In the genomic region with DNA sequence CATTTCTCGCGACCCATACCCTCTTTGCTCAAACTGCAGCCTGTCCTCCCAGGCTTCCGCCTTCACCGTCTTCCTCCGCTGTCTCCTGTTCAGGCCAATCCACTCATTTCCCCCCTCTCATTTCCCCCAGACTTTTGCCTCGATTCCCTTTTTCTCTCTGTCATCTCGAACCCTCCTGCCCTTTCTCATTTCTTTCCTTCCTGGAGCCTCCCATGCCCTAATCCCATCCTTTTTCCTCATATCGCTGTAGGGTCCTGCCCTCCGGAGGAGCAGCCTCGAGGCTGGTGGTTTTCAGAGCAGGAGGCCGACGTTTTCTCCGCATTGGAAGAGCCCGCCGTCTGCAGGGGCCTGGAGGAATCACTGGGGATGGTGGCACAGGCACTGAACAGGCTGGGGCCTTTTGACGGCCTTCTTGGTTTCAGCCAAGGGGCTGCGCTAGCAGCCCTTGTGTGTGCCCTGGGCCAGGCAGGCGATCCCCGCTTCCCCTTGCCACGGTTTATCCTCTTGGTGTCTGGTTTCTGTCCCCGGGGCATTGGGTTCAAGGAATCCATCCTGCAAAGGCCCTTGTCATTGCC, we compare ENCODE assay signal across 8 cellular contexts. TPM values are rescaled to one million over a fixed set of nuclear protein-coding genes. Genes with fewer than 3 reads are reported as not detected.
DNase-seq lines count a peak whose midpoint lies in the region; ATAC-seq and TF ChIP-seq lines count a peak whose summit lies in the region.

No MANE protein-coding gene starts in this region.

- peak overlapping the region; percentile 82 for H3K4me2 ChIP-seq in osteoblast (ENCODE audit: insufficient read depth, low read length)

- DNase-seq in activated T-cell treated with anti-CD3 and anti-CD28 coated beads, Interleukin-2, amount 50 U/mL, for 4 hours: no peak
- DNase-seq in activated T-cell treated with anti-CD3 and anti-CD28 coated beads for 4 hours (no peak), T-cell (no peak), fibroblast of mammary gland (ENCODE audit: low read depth) (peak; percentile 41), osteoblast (ENCODE audit: insufficient read length, low spot score, missing footprints) (peak; percentile 91), NCI-H2081 (lab: John Stamatoyannopoulos, UW) (no peak), HT-29 (ENCODE audit: low spot score) (no peak)

- no peak for ATAC-seq in activated T-cell treated with anti-CD3 and anti-CD28 coated beads, Interleukin-2, amount 50 U/mL, for 4 hours
- ATAC-seq in T-cell (replicated peaks in 1 of 4): no peak
- no peak for ATAC-seq in HG03521 (IDR thresholded peaks at IDR 0.05; ENCODE audit: unreplicated experiment)

- CTCF ChIA-PET in T-cell (lab: Charles Lee): interaction anchor here in 1 of 2 donors (0.5 kb wide), 1 partner anchor 154 kb away, joined by 3 read pairs; no protein-coding TSS in a partner anchor

- H3K9me3 Mint-ChIP-seq in activated T-cell treated with anti-CD3 and anti-CD28 coated beads, Interleukin-2, amount 50 U/mL, for 4 hours: no peaks in the 10 kb centered on the region
- no peaks in the 10 kb centered on the region for H3K9me3 Mint-ChIP-seq in T-cell

- H3K79me2 ChIP-seq in osteoblast (ENCODE audit: insufficient read depth, low read length): peaks cover 21% of the 10 kb centered on the region

- TF ChIP-seq CTCF in fibroblast of mammary gland (conservative IDR thresholded peaks at IDR 0.05; ENCODE audit: control insufficient read depth, insufficient read depth, low read depth, low read length) (peak; percentile 31), osteoblast (IDR thresholded peaks at IDR 0.05; ENCODE audit: extremely low read depth, low read depth, low read length) (no peak)

- no peaks in the 10 kb centered on the region for H4K20me1 ChIP-seq in osteoblast (ENCODE audit: insufficient read depth, low read length)

- H3K36me3 ChIP-seq in osteoblast (ENCODE audit: insufficient read depth, low read length): peaks cover 41% of the 10 kb centered on the region

- H3K27ac Mint-ChIP-seq in T-cell: peak overlapping the region; percentile 89

- H3K27me3 Mint-ChIP-seq in activated T-cell treated with anti-CD3 and anti-CD28 coated beads, Interleukin-2, amount 50 U/mL, for 4 hours (ENCODE audit: low read depth): no peaks in the 10 kb centered on the region
- H3K27me3 Mint-ChIP-seq in T-cell: no peaks in the 10 kb centered on the region

- H3K4me1 ChIP-seq in osteoblast (ENCODE audit: insufficient read depth, low read length): peaks cover 34% of the 10 kb centered on the region

- POLR2A ChIA-PET in T-cell (lab: Charles Lee): no interaction called here

- H3K36me3 Mint-ChIP-seq in activated T-cell treated with anti-CD3 and anti-CD28 coated beads, Interleukin-2, amount 50 U/mL, for 4 hours (ENCODE audit: insufficient read depth): peaks cover 22% of the 10 kb centered on the region
- peaks cover 14% of the 10 kb centered on the region for H3K36me3 Mint-ChIP-seq in T-cell

- no peaks in the 10 kb centered on the region for H3K27me3 ChIP-seq in osteoblast (ENCODE audit: insufficient read depth, low read length)

- H3K4me3 ChIP-seq in fibroblast of mammary gland (ENCODE audit: control insufficient read depth, low read depth, low read length) (peak overlapping the region; percentile 90), osteoblast (ENCODE audit: insufficient read depth, low read length) (peak overlapping the region; percentile 73)

- H3K4me1 Mint-ChIP-seq in activated T-cell treated with anti-CD3 and anti-CD28 coated beads, Interleukin-2, amount 50 U/mL, for 4 hours (ENCODE audit: low read depth): peaks cover 19% of the 10 kb centered on the region
- H3K4me1 Mint-ChIP-seq in T-cell: peaks cover 17 to 26% (median 22%) of the 10 kb centered on the region in 3 donors

- peak overlapping the region; percentile 92 for H3K4me3 Mint-ChIP-seq in activated T-cell treated with anti-CD3 and anti-CD28 coated beads, Interleukin-2, amount 50 U/mL, for 4 hours
- H3K4me3 Mint-ChIP-seq in T-cell: peak overlapping the region; percentile 82 to 95 (median 88)

- H2AFZ ChIP-seq in osteoblast (ENCODE audit: low read length): peak overlapping the region; percentile 58

- H3K9me3 ChIP-seq in osteoblast (ENCODE audit: low read depth, low read length): no peaks in the 10 kb centered on the region

- H3K27ac ChIP-seq in osteoblast (ENCODE audit: low read depth, low read length): peak overlapping the region; percentile 80

RNA-seq across cellular contexts. Expression of gene OVCA2, which starts 0.6 kb away (rescaled TPM):
- 10 to 100 TPM; 67.7 to 74.4 (median 70.7) TPM for total RNA-seq in activated T-cell treated with anti-CD3 and anti-CD28 coated beads, Interleukin-2, amount 50 U/mL, for 4 hours
- total RNA-seq in T-cell (10 to 100 TPM; 31.0 to 36.8 (median 31.8) TPM), osteoblast (59.0 and 61.3 TPM in 2 replicates)
- 54.1 and 56.8 TPM in 2 replicates for total RNA-seq in HT-29 (2014; rRNA removed; shearing (Covaris generic))

RNA-seq across cellular contexts. Expression of gene HIC1, which starts 12.5 kb away (rescaled TPM):
- total RNA-seq in activated T-cell treated with anti-CD3 and anti-CD28 coated beads, Interleukin-2, amount 50 U/mL, for 4 hours: 10 to 100 TPM; 18.9 to 60.9 (median 31.5) TPM
- total RNA-seq in T-cell (10 to 100 TPM in 1 of 5 donors, 1 to 10 TPM in 4; 3.2 to 12.3 (median 8.4) TPM), osteoblast (18.5 and 19.7 TPM in 2 replicates)
- total RNA-seq in HT-29 (2014; rRNA removed; shearing (Covaris generic)): 0.31 and 0.55 TPM in 2 replicates

RNA-seq across cellular contexts. Expression of gene DPH1, which starts 12.5 kb away (rescaled TPM):
- 10 to 100 TPM; 56.6 to 59.9 (median 58.5) TPM for total RNA-seq in activated T-cell treated with anti-CD3 and anti-CD28 coated beads, Interleukin-2, amount 50 U/mL, for 4 hours
- total RNA-seq in T-cell: 100 to 1,000 TPM in 2 of 5 donors, 10 to 100 TPM in 3; 84.6 to 116 (median 94.2) TPM
- total RNA-seq in osteoblast: 52.7 and 63.7 TPM in 2 replicates
- 31.6 and 38.5 TPM in 2 replicates for total RNA-seq in HT-29 (2014; rRNA removed; shearing (Covaris generic))

RNA-seq across cellular contexts. Expression of gene RTN4RL1, which starts 17.3 kb away (rescaled TPM):
- total RNA-seq in activated T-cell treated with anti-CD3 and anti-CD28 coated beads, Interleukin-2, amount 50 U/mL, for 4 hours: 1 to 10 TPM; 1.0 to 2.5 (median 2.0) TPM
- total RNA-seq in T-cell: 1 to 10 TPM in 2 of 5 donors, under 1 TPM in 3; 0.43 to 1.1 (median 0.63) TPM
- 1.1 and 1.5 TPM in 2 replicates for total RNA-seq in osteoblast
- total RNA-seq in HT-29 (2014; rRNA removed; shearing (Covaris generic)): not detected in 2 replicates

Comparison
In these comparisons a context has a peak if more than half of its experiments do, and no peak if none do; other contexts are left out.
1. DNase-seq: peak in fibroblast of mammary gland (single experiment) and osteoblast (single experiment); none in activated T-cell treated with anti-CD3 and anti-CD28 coated beads, Interleukin-2, amount 50 U/mL, for 4 hours (single experiment), activated T-cell treated with anti-CD3 and anti-CD28 coated beads for 4 hours (single experiment), T-cell (0 of 34), NCI-H2081 (0 of 2) and HT-29 (single experiment).